In the genomic region with DNA sequence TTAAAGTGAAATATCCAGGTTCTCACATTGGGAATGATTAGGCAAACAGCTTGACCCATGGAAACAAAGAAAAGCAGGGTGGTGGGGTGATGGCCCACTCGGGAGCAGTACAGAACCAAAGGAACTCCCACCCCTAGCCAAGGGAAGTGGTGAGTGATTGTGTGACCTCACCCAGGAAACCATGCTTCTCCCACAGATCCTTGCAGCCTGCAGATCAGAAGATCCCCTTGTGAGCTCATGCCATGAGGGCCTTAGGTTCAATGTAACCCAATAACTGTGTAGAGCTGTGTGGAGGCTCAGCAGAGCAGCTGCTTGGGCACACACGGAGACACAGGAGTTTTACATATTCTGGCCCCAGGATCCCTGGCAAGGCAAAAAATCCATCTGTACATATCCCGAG, we compare ENCODE assay signal across 26 cellular contexts.
"Had no signal": no experiment of that assay in that cellular context is flagged by ENCODE, and none has a peak within 500 bp of the region (broad histone marks: within the 10 kb centered on the region; RNA-seq: fewer than 3 reads in every experiment).

No MANE protein-coding gene starts in this region.

- H3K4me3 ChIP-seq: dorsolateral prefrontal cortex, gastrocnemius medialis, heart left ventricle, lower lobe of right lung, right lobe of liver, stomach, thyroid gland, vagina had no signal

- H3K27me3 ChIP-seq: dorsolateral prefrontal cortex, gastrocnemius medialis, heart left ventricle, right lobe of liver, stomach, thyroid gland, vagina had no signal

- H2AFZ ChIP-seq: parathyroid adenoma had no signal

- H3K27ac ChIP-seq: dorsolateral prefrontal cortex, epithelial cell of prostate, gastrocnemius medialis, heart left ventricle, lower lobe of right lung, parathyroid adenoma, right lobe of liver, stomach, thyroid gland, vagina had no signal

- H3K9me3 ChIP-seq: gastrocnemius medialis, right lobe of liver, thyroid gland, vagina had no signal

- ATAC-seq: esophagus mucosa; gastrocnemius medialis; heart left ventricle; left ventricle myocardium superior; lower lobe of right lung; naive thymus-derived CD8-positive, alpha-beta T cell; right lobe of liver had no signal

- DNase-seq: dorsolateral prefrontal cortex; effector CD4-positive, alpha-beta T cell; endodermal cell; foreskin fibroblast; gastrocnemius medialis; heart left ventricle; hippocampal formation; islet precursor cell; left ventricle myocardium superior; lower lobe of right lung; naive thymus-derived CD8-positive, alpha-beta T cell; right lobe of liver; small intestine; stimulated activated CD4-positive, alpha-beta T cell treated with anti-CD3 and anti-CD28 coated beads, Interleukin-1b, Interleukin-23, amount 100 ng/mL, for 48 hours; stimulated activated CD4-positive, alpha-beta T cell treated with anti-CD3 and anti-CD28 coated beads, Interleukin-4, amount 100 ng/mL, for 1 hour; stimulated activated CD8-positive, alpha-beta memory T cell treated with anti-CD3 and anti-CD28 coated beads, Interleukin-4, amount 100 ng/mL, for 48 hours; stimulated activated naive CD4-positive, alpha-beta T cell treated with Interleukin-2 at 50 U/mL for 16 hours; stomach; thyroid gland; trophoblast cell had no signal

- H3K4me1 ChIP-seq: gastrocnemius medialis, heart left ventricle, lower lobe of right lung, parathyroid adenoma, right lobe of liver, stomach, thyroid gland, vagina had no signal

- H3K27me3 Mint-ChIP-seq: naive thymus-derived CD8-positive, alpha-beta T cell; progenitor cell of endocrine pancreas had no signal

- H3K27ac Mint-ChIP-seq: endodermal cell; naive thymus-derived CD8-positive, alpha-beta T cell; progenitor cell of endocrine pancreas had no signal

- H3K36me3 ChIP-seq: gastrocnemius medialis, heart left ventricle, lower lobe of right lung, right lobe of liver, stomach, thyroid gland, vagina had no signal

- H3K4me3 Mint-ChIP-seq: endodermal cell; naive thymus-derived CD8-positive, alpha-beta T cell; neural crest cell had no signal

- H3K79me2 ChIP-seq: parathyroid adenoma had no signal

- H3K4me1 Mint-ChIP-seq: endodermal cell, neural crest cell had no signal
